23 cellular contexts compared by ENCODE assay signal in genomic region chr18:76589866-76590265, GRCh38.
"Had no signal": no experiment of that assay in that cellular context is flagged by ENCODE, and none has a peak within 500 bp of the region (broad histone marks: within the 10 kb centered on the region; RNA-seq: fewer than 3 reads in every experiment).

No MANE protein-coding gene starts in this region.

- H3K4me3 ChIP-seq: SK-N-MC had no signal

- H3K4me1 ChIP-seq: breast epithelium had no signal

- H3K27ac ChIP-seq: adrenal gland, breast epithelium, SK-N-MC, VCaP had no signal

- H3K9me3 ChIP-seq: adrenal gland, breast epithelium had no signal

- ATAC-seq: activated CD8-positive, alpha-beta T cell treated with anti-CD3 and anti-CD28 coated beads, Interleukin-2, amount 10 ng/mL, durations not matched to agents 7 days and 5 days; Panc1; Right ventricle myocardium inferior had no signal

- H3K36me3 ChIP-seq: adrenal gland, breast epithelium had no signal

- DNase-seq: activated CD4-positive, alpha-beta T cell treated with anti-CD3 and anti-CD28 coated beads for 4 hours; activated CD4-positive, alpha-beta T cell treated with anti-CD3 and anti-CD28 coated beads, Interleukin-2, amount 50 U/mL, for 4 hours; activated CD8-positive, alpha-beta memory T cell treated with anti-CD3 and anti-CD28 coated beads, Interleukin-2, amount 50 U/mL, for 48 hours; activated CD8-positive, alpha-beta T cell treated with anti-CD3 and anti-CD28 coated beads, Interleukin-2, amount 10 ng/mL, durations not matched to agents 7 days and 5 days; activated naive CD4-positive, alpha-beta T cell treated with anti-CD3 and anti-CD28 coated beads, Interleukin-2, amount 50 U/mL, for 16 hours; activated naive CD8-positive, alpha-beta T cell treated with anti-CD3 and anti-CD28 coated beads, Interleukin-2, amount 10 ng/mL, durations not matched to agents 7 days and 5 days; activated T-cell treated with anti-CD3 and anti-CD28 coated beads, Interleukin-2, amount 50 U/mL, for 1 hour; adrenal gland; anterior cingulate cortex; caudate nucleus; NCI-H1105 treated with DMSO at 0.1 percent for 48 hours; NCI-H1694 treated with DMSO at 0.1 percent for 48 hours; NCI-H2029 treated with DMSO at 0.1 percent for 48 hours; NCI-H446; NCI-H524 treated with DMSO at 0.1 percent for 48 hours; OCI-M1; RPMI8226; T-helper 1 cell had no signal

- H3K27me3 ChIP-seq: adrenal gland, breast epithelium had no signal
